8 cellular contexts compared by ENCODE assay signal in the genomic region with DNA sequence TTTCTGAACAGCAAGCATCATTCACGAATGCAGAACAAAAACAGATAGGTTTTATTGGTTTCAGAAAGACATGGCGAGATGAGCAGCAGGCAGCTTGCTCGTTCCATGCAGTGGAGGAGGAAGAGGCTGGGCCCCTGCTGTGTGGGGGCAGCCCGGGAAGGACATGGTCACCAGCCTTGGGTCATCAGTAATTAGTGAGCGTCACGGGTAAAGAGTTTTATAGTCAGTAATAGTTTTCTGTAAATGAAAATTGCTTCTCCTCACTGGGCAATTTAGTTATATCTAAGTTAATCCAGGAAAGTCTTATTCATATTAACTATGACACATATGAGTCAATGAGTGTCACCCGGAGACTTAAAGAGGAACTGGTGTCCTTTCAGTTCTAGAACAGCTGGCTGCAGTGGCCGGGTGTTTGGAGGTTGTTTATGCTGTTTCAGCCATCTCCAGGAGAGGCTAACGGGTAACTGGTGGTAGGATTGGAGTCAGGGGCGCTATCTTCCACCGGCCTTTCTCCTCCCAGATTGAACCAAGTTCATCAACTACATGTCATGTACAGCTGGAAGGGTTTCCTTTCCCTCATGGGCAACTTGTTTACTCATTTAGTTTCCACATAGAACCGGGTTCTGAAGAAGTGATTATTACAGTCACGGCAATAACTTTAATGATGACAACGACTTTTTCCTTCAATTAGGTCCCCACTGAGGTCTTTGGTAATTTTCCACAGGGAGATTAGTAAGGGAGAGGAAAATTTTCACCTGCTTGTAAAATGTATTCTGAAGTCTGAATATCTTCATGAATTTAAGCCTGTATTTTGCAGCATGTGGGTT. TPM values are rescaled to one million over a fixed set of nuclear protein-coding genes. Genes with fewer than 3 reads are reported as not detected.
DNase-seq lines count a peak whose midpoint lies in the region; ATAC-seq and TF ChIP-seq lines count a peak whose summit lies in the region.

No MANE protein-coding gene starts in this region.

- H3K4me1 ChIP-seq in vagina (no peaks in the 10 kb centered on the region), foreskin keratinocyte (no peaks in the 10 kb centered on the region), psoas muscle (no peaks in the 10 kb centered on the region)

- H3K9me3 Mint-ChIP-seq in nephron = peaks cover 4% of the 10 kb centered on the region

- no peaks in the 10 kb centered on the region for H3K27me3 Mint-ChIP-seq in nephron (ENCODE audit: low read depth)

- H3K27ac ChIP-seq in vagina (no peak overlapping the region), foreskin keratinocyte (no peak overlapping the region), psoas muscle (no peak overlapping the region)

- no peak overlapping the region for H3K4me3 ChIP-seq in vagina
- no peak overlapping the region for H3K4me3 ChIP-seq in psoas muscle

- H3K27me3 ChIP-seq in vagina (no peaks in the 10 kb centered on the region), foreskin keratinocyte (peaks cover 8% of the 10 kb centered on the region), psoas muscle (ENCODE audit: insufficient read depth in 3 of 3, low read length in 2 of 3) (peaks cover 0 to 13% (median 0%) of the 10 kb centered on the region in 3 donors)

- 46 to 56% (median 51%) methylated on average over 14 of the region's 14 CpGs for WGBS in psoas muscle, 3 donors

- no peaks in the 10 kb centered on the region for H3K36me3 ChIP-seq in vagina
- no peaks in the 10 kb centered on the region for H3K36me3 ChIP-seq in psoas muscle (ENCODE audit: insufficient read depth in 1 of 2, low read depth in 1 of 2)

- intact Hi-C loops in vagina (cut with DNase I) (no loop called here), psoas muscle (cut with DNase I) (no loop called here)

- peak overlapping the region in 2 of 3 experiments; percentile 78 to 92 for H3K27ac Mint-ChIP-seq in nephron

- H3K36me3 Mint-ChIP-seq in nephron (ENCODE audit: low read depth) = no peaks in the 10 kb centered on the region

- peak; percentile 93 for ATAC-seq in GM19035 (IDR thresholded peaks at IDR 0.05; ENCODE audit: unreplicated experiment)
- peak; percentile 90 for ATAC-seq in HG02642 (IDR thresholded peaks at IDR 0.05; ENCODE audit: poor library complexity, unreplicated experiment)
- no peak for ATAC-seq in foreskin keratinocyte
- no peak for ATAC-seq in psoas muscle

- peaks cover 20% of the 10 kb centered on the region for H3K4me1 Mint-ChIP-seq in nephron

- DNase-seq in NOMO-1 treated with DMSO at 0.1 percent for 48 hours (lab: John Stamatoyannopoulos, UW; ENCODE audit: unreplicated experiment) = peak; percentile 66
- DNase-seq in mucosa of gallbladder (ENCODE audit: low spot score) = no peak
- DNase-seq in vagina (ENCODE audit: extremely low spot score in 2 of 2) = no peak
- DNase-seq in foreskin keratinocyte = no peak
- no peak for DNase-seq in psoas muscle

- no peak overlapping the region for H3K4me3 Mint-ChIP-seq in nephron

- TF ChIP-seq CTCF in nephron (IDR thresholded peaks at IDR 0.05; ENCODE audit: unreplicated experiment in 3 of 3) = no peak
- TF ChIP-seq CTCF in vagina (IDR thresholded peaks at IDR 0.05) = no peak
- TF ChIP-seq CTCF in foreskin keratinocyte (conservative IDR thresholded peaks at IDR 0.05) = no peak
- TF ChIP-seq CTCF in psoas muscle (IDR thresholded peaks at IDR 0.05) = no peak

- H3K9me3 ChIP-seq in vagina = no peaks in the 10 kb centered on the region
- H3K9me3 ChIP-seq in psoas muscle = no peaks in the 10 kb centered on the region

- no peak for TF ChIP-seq POLR2A in vagina (IDR thresholded peaks at IDR 0.05)

RNA-seq across cellular contexts. Expression of gene SLC45A1, which starts 34.6 kb away (rescaled TPM):
- total RNA-seq in mucosa of gallbladder (5.0 TPM), vagina (13.8 TPM), foreskin keratinocyte (0.42 and 0.61 TPM in 2 replicates), psoas muscle (1 to 10 TPM in 1 of 4 donors, under 1 TPM in 3; 0.44 to 1.4 (median 0.89) TPM)
- polyA plus RNA-seq in foreskin keratinocyte (0.40 and 0.58 TPM in 2 replicates), psoas muscle (1 to 10 TPM in 1 of 3 donors, under 1 TPM in 2; 0.60 to 1.1 (median 0.96) TPM)

Comparison
In these comparisons a context has a peak if more than half of its experiments do, and no peak if none do; other contexts are left out.
1. ATAC-seq: peak in GM19035 (single experiment) and HG02642 (single experiment); none in foreskin keratinocyte (single experiment) and psoas muscle (0 of 4).